10 cellular contexts compared by ENCODE assay signal in the genomic region with DNA sequence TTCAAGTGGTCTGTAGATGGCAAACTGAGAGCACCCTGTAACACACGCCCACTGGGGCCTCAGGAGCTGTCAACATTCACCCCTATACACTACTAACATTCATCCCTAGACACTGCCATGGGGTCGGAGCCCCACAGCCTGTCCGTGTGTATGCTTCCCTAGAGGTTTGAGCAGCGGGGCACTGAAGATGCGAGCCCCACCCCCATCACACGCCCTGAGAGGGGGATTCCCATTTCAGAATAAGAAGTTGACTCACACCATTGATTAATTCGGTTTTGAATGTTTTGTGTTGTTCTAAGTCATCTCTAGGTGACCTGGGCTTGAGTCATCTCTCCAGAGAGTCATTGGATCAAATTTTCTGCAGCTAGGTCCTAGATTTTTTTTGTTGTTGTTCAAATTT. TPM values are rescaled to one million over a fixed set of nuclear protein-coding genes. Genes with fewer than 3 reads are reported as not detected.
A peak's percentile ranks its signal among the peaks of the same experiment; 100 is the strongest.
DNase-seq lines count a peak whose midpoint lies in the region; ATAC-seq and TF ChIP-seq lines count a peak whose summit lies in the region.
"Had no signal": no experiment of that assay in that cellular context is flagged by ENCODE, and none has a peak within 500 bp of the region (broad histone marks: within the 10 kb centered on the region; RNA-seq: fewer than 3 reads in every experiment).

No MANE protein-coding gene starts in this region.

- POLR2A ChIA-PET in A673 (lab: Charles Lee; ENCODE audit: low non-redundant PET) = no interaction called here

- H3K36me3 Mint-ChIP-seq in activated naive CD8-positive, alpha-beta T cell treated with anti-CD3 and anti-CD28 coated beads, Interleukin-2, amount 50 U/mL, for 24 hours (ENCODE audit: low read depth) = no peaks in the 10 kb centered on the region

- ATAC-seq in GM18517 (IDR thresholded peaks at IDR 0.05; ENCODE audit: unreplicated experiment) (peak; percentile 51), GM18505 (IDR thresholded peaks at IDR 0.05; ENCODE audit: unreplicated experiment) (no peak), heart right ventricle (no peak)
- ATAC-seq in activated naive CD8-positive, alpha-beta T cell treated with anti-CD3 and anti-CD28 coated beads, Interleukin-2, amount 50 U/mL, for 24 hours = peak; percentile 97
- ATAC-seq: lower lobe of right lung had no signal

- peak; percentile 33 for DNase-seq in HS-27A (ENCODE audit: low read depth)
- peak; percentile 70 for DNase-seq in activated naive CD8-positive, alpha-beta T cell treated with anti-CD3 and anti-CD28 coated beads, Interleukin-2, amount 50 U/mL, for 24 hours
- peak; percentile 66 for DNase-seq in stimulated activated CD4-positive, alpha-beta T cell treated with anti-CD3 and anti-CD28 coated beads, Interleukin-4, amount 100 ng/mL, for 24 hours
- no peak for DNase-seq in heart right ventricle
- DNase-seq in RPMI8226 = no peak
- no peak for DNase-seq in A673 (ENCODE audit: low spot score)
- DNase-seq: lower lobe of right lung, NCI-H1105 treated with DMSO at 0.1 percent for 48 hours had no signal

- no peaks in the 10 kb centered on the region for H3K9me3 ChIP-seq in heart right ventricle
- H3K9me3 ChIP-seq in A673 (ENCODE audit: low read depth, low read length, poor library complexity, severe bottlenecking) = no peaks in the 10 kb centered on the region
- H3K9me3 ChIP-seq: lower lobe of right lung had no signal

- H3K4me1 ChIP-seq in heart right ventricle = peaks cover 0 to 17% (median 0%) of the 10 kb centered on the region in 9 donors
- peaks cover 24% of the 10 kb centered on the region for H3K4me1 ChIP-seq in A673 (ENCODE audit: insufficient read depth, low read length, poor library complexity, severe bottlenecking)

- no TSS peak for BruUV-seq in A673 (replicated peaks; lab: Mats Ljungman, UMichigan)

- H3K4me1 Mint-ChIP-seq in activated naive CD8-positive, alpha-beta T cell treated with anti-CD3 and anti-CD28 coated beads, Interleukin-2, amount 50 U/mL, for 24 hours = peaks cover 21% of the 10 kb centered on the region

- intact Hi-C loops in heart right ventricle (cut with DNase I) (no loop called here), A673 (cut with micrococcal nuclease; ENCODE audit: unreplicated experiment) (no loop called here)

- no peak overlapping the region for H3K4me3 ChIP-seq in heart right ventricle
- H3K4me3 ChIP-seq in A673 (ENCODE audit: low read depth, low read length, poor library complexity, severe bottlenecking) = no peak overlapping the region
- H3K4me3 ChIP-seq: lower lobe of right lung had no signal

- H3K27me3 Mint-ChIP-seq in activated naive CD8-positive, alpha-beta T cell treated with anti-CD3 and anti-CD28 coated beads, Interleukin-2, amount 50 U/mL, for 24 hours = peaks cover 11% of the 10 kb centered on the region

- H3K27ac Mint-ChIP-seq in activated naive CD8-positive, alpha-beta T cell treated with anti-CD3 and anti-CD28 coated beads, Interleukin-2, amount 50 U/mL, for 24 hours = no peak overlapping the region

- no peak overlapping the region for H3K4me3 Mint-ChIP-seq in activated naive CD8-positive, alpha-beta T cell treated with anti-CD3 and anti-CD28 coated beads, Interleukin-2, amount 50 U/mL, for 24 hours

- CTCF ChIA-PET in A673 (lab: Charles Lee) = no interaction called here

- TF ChIP-seq POLR2A in GM18505 (IDR thresholded peaks at IDR 0.05; ENCODE audit: borderline replicate concordance, extremely low read depth, insufficient read depth, insufficient read length) = no peak

- H3K27me3 ChIP-seq in heart right ventricle = no peaks in the 10 kb centered on the region
- no peaks in the 10 kb centered on the region for H3K27me3 ChIP-seq in A673 (replicated peaks; ENCODE audit: insufficient read depth, low read depth, low read length, poor library complexity)

- 80% methylated on average over 7 of the region's 7 CpGs for WGBS in heart right ventricle, 2 donors

- H3K36me3 ChIP-seq in heart right ventricle (no peaks in the 10 kb centered on the region), A673 (ENCODE audit: insufficient read depth, low read length, poor library complexity, severe bottlenecking) (no peaks in the 10 kb centered on the region)
- H3K36me3 ChIP-seq: lower lobe of right lung had no signal

- peak overlapping the region in 1 of 10 donors; percentile 16 for H3K27ac ChIP-seq in heart right ventricle
- no peak overlapping the region for H3K27ac ChIP-seq in A673 (ENCODE audit: low read depth, low read length, poor library complexity, severe bottlenecking)
- H3K27ac ChIP-seq: lower lobe of right lung had no signal

- TF ChIP-seq CTCF in heart right ventricle (IDR thresholded peaks at IDR 0.05) = no peak
- TF ChIP-seq CTCF in A673 (conservative IDR thresholded peaks at IDR 0.05; ENCODE audit: low read depth, low read length) = no peak

- H3K9me3 Mint-ChIP-seq in activated naive CD8-positive, alpha-beta T cell treated with anti-CD3 and anti-CD28 coated beads, Interleukin-2, amount 50 U/mL, for 24 hours = no peaks in the 10 kb centered on the region

RNA-seq across cellular contexts. Expression of gene MMD, which starts 37.3 kb away (rescaled TPM):
- total RNA-seq in heart right ventricle (10 to 100 TPM in 6 of 10 donors, 1 to 10 TPM in 4; 6.7 to 20.8 (median 11.4) TPM), A673 (2021) (24.9 and 31.3 TPM in 2 replicates)
- polyA plus RNA-seq in heart right ventricle = 1 to 10 TPM; 6.4 to 9.7 TPM

RNA-seq across cellular contexts. Expression of gene SMIM36, which starts 52.3 kb away (rescaled TPM):
- total RNA-seq in heart right ventricle (not detected), A673 (2021) (not detected in 2 replicates)
- polyA plus RNA-seq in heart right ventricle = not detected
- total RNA-seq: lower lobe of right lung had no signal

Comparison
In these comparisons a context has a peak if more than half of its experiments do, and no peak if none do; other contexts are left out.
1. ATAC-seq: peak in GM18517 (single experiment) and activated naive CD8-positive, alpha-beta T cell treated with anti-CD3 and anti-CD28 coated beads, Interleukin-2, amount 50 U/mL, for 24 hours (single experiment); none in GM18505 (single experiment) and heart right ventricle (0 of 8).
2. DNase-seq: peak in HS-27A (single experiment), activated naive CD8-positive, alpha-beta T cell treated with anti-CD3 and anti-CD28 coated beads, Interleukin-2, amount 50 U/mL, for 24 hours (single experiment) and stimulated activated CD4-positive, alpha-beta T cell treated with anti-CD3 and anti-CD28 coated beads, Interleukin-4, amount 100 ng/mL, for 24 hours (single experiment); none in heart right ventricle (0 of 2), RPMI8226 (single experiment) and A673 (single experiment).